Comparison of ENCODE assay signal across 8 cellular contexts in genomic region chr1:205438213-205439158, GRCh38. TPM values are rescaled to one million over a fixed set of nuclear protein-coding genes. Genes with fewer than 3 reads are reported as not detected.
A peak's percentile ranks its signal among the peaks of the same experiment; 100 is the strongest.
DNase-seq lines count a peak whose midpoint lies in the region; ATAC-seq and TF ChIP-seq lines count a peak whose summit lies in the region.

No MANE protein-coding gene starts in this region.

- 44 to 52% (median 44%) methylated on average over 10 to 13 of the region's 13 CpGs for WGBS in stomach, 5 donors

- H3K27me3 ChIP-seq in stomach, result peaks cover 3 to 36% (median 7%) of the 10 kb centered on the region in 3 donors

- peak; percentile 25 for TF ChIP-seq CTCF in GM12865 (IDR thresholded peaks at IDR 0.05; ENCODE audit: insufficient read depth, low read depth, low read length, missing control alignments)
- TF ChIP-seq CTCF in astrocyte of the cerebellum (IDR thresholded peaks at IDR 0.05; ENCODE audit: low read depth, low read length, missing control alignments), result peak; percentile 75
- peak in 5 of 7 experiments; percentile 16 to 84 (median 62) for TF ChIP-seq CTCF in stomach (IDR thresholded peaks at IDR 0.05)

- H3K4me1 ChIP-seq in stomach, result peaks cover 22 to 53% (median 40%) of the 10 kb centered on the region in 4 donors

- no peaks in the 10 kb centered on the region for H3K9me3 ChIP-seq in stomach

- no peaks in the 10 kb centered on the region for H3K36me3 ChIP-seq in stomach

- no peak overlapping the region for H3K27ac ChIP-seq in stomach

- peak; percentile 15 for DNase-seq in GM12865 (ENCODE audit: low read depth)
- peak; percentile 11 for DNase-seq in NCI-H2081 treated with DMSO at 0.1 percent for 48 hours (lab: John Stamatoyannopoulos, UW)
- no peak for DNase-seq in astrocyte of the cerebellum (ENCODE audit: low read depth)
- peak; percentile 58 for DNase-seq in iPS-NIHi11 (ENCODE audit: low spot score)
- DNase-seq in stomach, result peak; percentile 89

- ATAC-seq in HG03097 (IDR thresholded peaks at IDR 0.05; ENCODE audit: low FRiP score, unreplicated experiment) (no peak), GM21526 (IDR thresholded peaks at IDR 0.05; ENCODE audit: low FRiP score, unreplicated experiment) (no peak), GM19455 (IDR thresholded peaks at IDR 0.05; ENCODE audit: unreplicated experiment) (no peak)

- no peak for TF ChIP-seq POLR2A in stomach (IDR thresholded peaks at IDR 0.05)

- no peak overlapping the region for H3K4me3 ChIP-seq in GM12865 (ENCODE audit: low read depth, low read length)
- no peak overlapping the region for H3K4me3 ChIP-seq in astrocyte of the cerebellum (ENCODE audit: low read depth, low read length)
- no peak overlapping the region for H3K4me3 ChIP-seq in stomach

- no peak for TF ChIP-seq EP300 in stomach (IDR thresholded peaks at IDR 0.05)

- in situ Hi-C loops in astrocyte of the cerebellum (cut with HindIII; ENCODE audit: low sequenced_read_pairs), result no loop called here

- intact Hi-C loops in stomach (cut with DNase I; ENCODE audit: low total_unique reads), result no loop called here

RNA-seq across cellular contexts. Expression of gene LEMD1, which starts 16.6 kb away (rescaled TPM):
- not detected for total RNA-seq in stomach
- polyA plus RNA-seq in stomach, result 1 to 10 TPM in 2 of 3 donors, under 1 TPM in 1; 0.95 to 3.7 (median 1.7) TPM

RNA-seq across cellular contexts. Expression of gene BLACAT1, which starts 17.4 kb away (rescaled TPM):
- total RNA-seq in stomach, result under 1 TPM in 1 of 5 donors, not detected in 4; 0.37 TPM
- polyA plus RNA-seq in stomach, result under 1 TPM in 1 of 3 donors, not detected in 2; 0.43 TPM

Comparison
In these comparisons a context has a peak if more than half of its experiments do, and no peak if none do; other contexts are left out.
1. CTCF ChIP-seq: peak in every context shown above with its lines; median percentile 75 in astrocyte of the cerebellum; 62 in stomach; 25 in GM12865.